1 cellular context compared by ENCODE assay signal in the genomic region with DNA sequence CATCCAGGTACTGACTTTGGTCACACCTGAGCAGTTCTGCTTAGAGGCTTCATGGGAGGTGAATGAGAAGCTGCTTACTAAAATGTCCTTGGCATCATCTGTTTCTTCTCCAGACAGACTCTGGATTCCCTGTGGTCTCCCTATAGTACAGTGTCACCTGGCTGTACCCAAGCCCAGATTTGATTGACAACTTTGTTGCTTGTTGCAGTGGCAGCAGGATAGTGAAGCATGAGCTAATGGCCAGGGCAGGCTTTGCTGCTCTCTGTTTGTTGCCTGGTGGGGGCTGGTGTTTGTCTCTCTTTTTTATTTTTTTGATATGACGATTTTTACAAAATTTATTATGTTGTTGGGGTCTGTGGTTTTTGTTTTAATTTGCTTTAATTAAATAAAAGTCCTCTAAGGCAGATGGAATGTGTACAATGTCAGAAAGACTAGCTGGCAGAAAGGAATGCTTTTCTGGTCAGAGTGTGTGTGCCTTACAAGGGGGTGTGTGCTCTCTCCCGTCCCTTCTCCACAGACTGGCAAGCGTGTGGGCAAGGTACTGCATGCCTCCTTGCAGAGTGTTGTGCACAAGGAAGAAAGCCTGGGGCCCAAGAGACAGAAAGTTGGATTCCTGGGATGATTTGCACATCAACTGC.
TF ChIP-seq lines count a peak whose summit lies in the region.

No MANE protein-coding gene starts in this region.

TF ChIP-seq in SK-N-SH, 30 proteins besides CTCF, POLR2A, EP300 and RAD21 (continued from another document):
- TF ChIP-seq, protein P1, sequence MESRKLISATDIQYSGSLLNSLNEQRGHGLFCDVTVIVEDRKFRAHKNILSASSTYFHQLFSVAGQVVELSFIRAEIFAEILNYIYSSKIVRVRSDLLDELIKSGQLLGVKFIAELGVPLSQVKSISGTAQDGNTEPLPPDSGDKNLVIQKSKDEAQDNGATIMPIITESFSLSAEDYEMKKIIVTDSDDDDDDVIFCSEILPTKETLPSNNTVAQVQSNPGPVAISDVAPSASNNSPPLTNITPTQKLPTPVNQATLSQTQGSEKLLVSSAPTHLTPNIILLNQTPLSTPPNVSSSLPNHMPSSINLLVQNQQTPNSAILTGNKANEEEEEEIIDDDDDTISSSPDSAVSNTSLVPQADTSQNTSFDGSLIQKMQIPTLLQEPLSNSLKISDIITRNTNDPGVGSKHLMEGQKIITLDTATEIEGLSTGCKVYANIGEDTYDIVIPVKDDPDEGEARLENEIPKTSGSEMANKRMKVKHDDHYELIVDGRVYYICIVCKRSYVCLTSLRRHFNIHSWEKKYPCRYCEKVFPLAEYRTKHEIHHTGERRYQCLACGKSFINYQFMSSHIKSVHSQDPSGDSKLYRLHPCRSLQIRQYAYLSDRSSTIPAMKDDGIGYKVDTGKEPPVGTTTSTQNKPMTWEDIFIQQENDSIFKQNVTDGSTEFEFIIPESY (IDR thresholded peaks at IDR 0.05; ENCODE audit: borderline replicate concordance, low read depth) = peak; percentile 40; the same call in 1 of the 2 replicates
- TF ChIP-seq TCF12 (IDR thresholded peaks at IDR 0.05) (peak; percentile 79), GABPA (IDR thresholded peaks at IDR 0.05; ENCODE audit: low read depth) (no peak), POLR2AphosphoS5 (IDR thresholded peaks at IDR 0.05; ENCODE audit: low read depth, low read length) (peak; percentile 25; the same call in 1 of the 2 replicates), YY1 (IDR thresholded peaks at IDR 0.05; ENCODE audit: low read depth) (no peak), FOXJ3 (CRISPR knock-in tag; IDR thresholded peaks at IDR 0.05) (no peak), FOSL2 (IDR thresholded peaks at IDR 0.05; ENCODE audit: borderline replicate concordance, low read depth) (peak; percentile 69; the same call in 1 of the 2 replicates)
